In the genomic region with DNA sequence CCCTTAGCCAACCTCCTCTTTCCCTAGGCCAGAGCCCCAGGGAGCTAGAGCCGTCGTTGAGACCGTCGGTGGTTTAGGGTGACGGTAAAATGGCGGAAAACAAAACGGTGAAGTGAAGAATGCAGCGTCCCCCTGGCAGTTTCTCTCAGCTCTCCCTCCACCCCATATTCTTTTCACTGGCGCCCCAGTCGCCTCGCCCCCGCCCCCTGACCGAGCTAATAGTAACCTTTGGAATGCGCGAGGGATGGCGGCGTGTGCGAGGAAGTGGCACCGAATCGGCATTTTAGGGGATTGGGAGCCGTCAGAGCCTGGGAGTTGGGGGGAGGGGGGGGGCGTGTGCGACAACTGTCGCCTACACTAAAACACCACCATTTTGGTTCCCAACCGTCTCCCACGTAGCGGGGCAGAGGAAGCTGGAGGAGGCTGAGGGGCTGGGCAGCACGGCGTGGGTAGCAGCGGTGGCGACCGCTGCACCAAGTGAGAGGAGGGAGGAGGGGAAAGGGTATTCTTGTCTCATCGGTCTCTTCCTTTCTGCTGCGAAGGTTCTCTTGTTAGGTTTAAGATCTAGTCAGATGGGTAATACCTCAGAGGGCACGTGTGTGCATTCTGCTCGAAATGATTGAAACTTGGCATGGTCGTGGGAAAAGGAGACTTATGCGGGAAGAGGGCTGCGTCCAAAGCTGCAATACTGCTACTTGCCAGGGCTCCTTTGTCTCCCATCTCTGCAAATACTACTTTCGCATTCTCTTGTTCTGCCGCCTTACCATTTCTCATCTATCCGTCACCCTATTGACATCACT, we compare ENCODE assay signal across 9 cellular contexts. TPM values are rescaled to one million over a fixed set of nuclear protein-coding genes. Genes with fewer than 3 reads are reported as not detected.
DNase-seq lines count a peak whose midpoint lies in the region; ATAC-seq, FAIRE-seq and TF ChIP-seq lines count a peak whose summit lies in the region.
"Had no signal": no experiment of that assay in that cellular context is flagged by ENCODE, and none has a peak within 500 bp of the region (broad histone marks: within the 10 kb centered on the region; RNA-seq: fewer than 3 reads in every experiment).

No MANE protein-coding gene starts in this region.

- no peak for FAIRE-seq in HepG2 (lab: Jason Lieb, UNC)

- no peaks in the 10 kb centered on the region for H3K4me1 ChIP-seq in HepG2 (ENCODE audit: insufficient read depth, low read length)

- peaks cover 14% of the 10 kb centered on the region for H3K27me3 Mint-ChIP-seq in activated naive CD4-positive, alpha-beta T cell treated with anti-CD3 and anti-CD28 coated beads for 36 hours (ENCODE audit: low read depth)
- H3K27me3 Mint-ChIP-seq in stimulated activated naive CD8-positive, alpha-beta T cell treated with anti-CD3 and anti-CD28 coated beads, Interleukin-15, amount 100 ng/mL, for 72 hours = peaks cover 15% of the 10 kb centered on the region

- H3K9me3 ChIP-seq in HepG2 (ENCODE audit: low read length) = no peaks in the 10 kb centered on the region

- POLR2A ChIA-PET in HepG2 (lab: Yijun Ruan, JAX) = interaction anchor here (1.2 kb wide), 1 partner anchor 27 kb away, joined by 3 read pairs; no protein-coding TSS in a partner anchor

- TF ChIP-seq EP300 in HepG2 (IDR thresholded peaks at IDR 0.05; ENCODE audit: low read depth in 2 of 2, low read length in 2 of 2) (no peak), HepG2 (CRISPR knock-in tag; IDR thresholded peaks at IDR 0.05; ENCODE audit: borderline replicate concordance) (no peak)

- TF ChIP-seq RAD21 in HepG2 (CRISPR knock-in tag; IDR thresholded peaks at IDR 0.05) = no peak

- peak; percentile 43 for ATAC-seq in HG02884 (IDR thresholded peaks at IDR 0.05; ENCODE audit: unreplicated experiment)
- ATAC-seq in HepG2 = peak; percentile 80
- ATAC-seq in stimulated activated naive CD8-positive, alpha-beta T cell treated with anti-CD3 and anti-CD28 coated beads, Interleukin-15, amount 100 ng/mL, for 72 hours = peak; percentile 75

- H3K4me2 ChIP-seq in HepG2 (ENCODE audit: low read depth, low read length) = peak overlapping the region; percentile 74

- peak overlapping the region; percentile 60 for H3K27ac ChIP-seq in HepG2 (ENCODE audit: extremely low read length, insufficient read depth, low read length)

- H3K27me3 ChIP-seq in HepG2 (ENCODE audit: control insufficient read depth in 1 of 2, insufficient read depth in 2 of 2, low read length in 2 of 2) = no peaks in the 10 kb centered on the region; a peak in 1 of 5 replicates

- peaks cover 6% of the 10 kb centered on the region for H3K36me3 Mint-ChIP-seq in activated naive CD4-positive, alpha-beta T cell treated with anti-CD3 and anti-CD28 coated beads for 36 hours (ENCODE audit: low read depth)

- TF ChIP-seq CTCF in cardiac fibroblast (IDR thresholded peaks at IDR 0.05; ENCODE audit: low read depth, low read length) (no peak), HepG2 (CRISPR knock-in tag; IDR thresholded peaks at IDR 0.05) (no peak)

- no TSS peak for BruUV-seq in HepG2 (replicated peaks; lab: Mats Ljungman, UMichigan)

- DNase-seq in activated naive CD4-positive, alpha-beta T cell treated with anti-CD3 and anti-CD28 coated beads for 36 hours = peak; percentile 8
- no peak for DNase-seq in activated naive CD4-positive, alpha-beta T cell treated with anti-CD3 and anti-CD28 coated beads, Interleukin-2, amount 50 U/mL, for 16 hours
- peak; percentile 65 for DNase-seq in NCI-H82 (lab: John Stamatoyannopoulos, UW)
- peak in 1 of 2 donors; percentile 4 for DNase-seq in cardiac fibroblast (ENCODE audit: low read depth in 2 of 2)
- DNase-seq in HepG2 (ENCODE audit: low spot score) = no peak
- DNase-seq in stimulated activated naive CD8-positive, alpha-beta T cell treated with anti-CD3 and anti-CD28 coated beads, Interleukin-15, amount 100 ng/mL, for 72 hours = peak; percentile 4 to 9
- no peak for DNase-seq in hippocampal formation (lab: John Stamatoyannopoulos, UW)

- H4K20me1 ChIP-seq in HepG2 (ENCODE audit: insufficient read depth, low read length) = no peaks in the 10 kb centered on the region

- H3K4me1 Mint-ChIP-seq in activated naive CD4-positive, alpha-beta T cell treated with anti-CD3 and anti-CD28 coated beads for 36 hours (ENCODE audit: low read depth) = peaks cover 7% of the 10 kb centered on the region
- H3K4me1 Mint-ChIP-seq in stimulated activated naive CD8-positive, alpha-beta T cell treated with anti-CD3 and anti-CD28 coated beads, Interleukin-15, amount 100 ng/mL, for 72 hours = no peaks in the 10 kb centered on the region

- in situ Hi-C loops in HepG2 (cut with HindIII; ENCODE audit: extremely low pct_ligation_motif_present, low pct_unique_long_range_greater_than_20kb) = no loop called here

- peak overlapping the region; percentile 48 to 57 for H3K4me3 ChIP-seq in cardiac fibroblast (replicated peaks in 1 of 2; ENCODE audit: low read depth in 2 of 2, low read length in 2 of 2)
- H3K4me3 ChIP-seq in HepG2 (replicated peaks in 1 of 3; ENCODE audit: insufficient read depth in 1 of 3, low read depth in 2 of 3, low read length in 3 of 3) = peak overlapping the region; percentile 75 to 84 (median 78)

- peak overlapping the region; percentile 74 for H3K9ac ChIP-seq in HepG2 (ENCODE audit: insufficient read depth, low read depth, low read length)

- no peak for TF ChIP-seq POLR2A in HepG2 (IDR thresholded peaks at IDR 0.05; ENCODE audit: insufficient read depth in 1 of 2, low read depth in 2 of 2, low read length in 2 of 2)

- peak overlapping the region; percentile 36 for H3K27ac Mint-ChIP-seq in activated naive CD4-positive, alpha-beta T cell treated with anti-CD3 and anti-CD28 coated beads for 36 hours
- peak overlapping the region; percentile 79 to 90 for H3K27ac Mint-ChIP-seq in stimulated activated naive CD8-positive, alpha-beta T cell treated with anti-CD3 and anti-CD28 coated beads, Interleukin-15, amount 100 ng/mL, for 72 hours

- H3K79me2 ChIP-seq in HepG2 (ENCODE audit: insufficient read depth, low read length) = no peaks in the 10 kb centered on the region

- CTCF ChIA-PET in activated naive CD4-positive, alpha-beta T cell treated with anti-CD3 and anti-CD28 coated beads for 36 hours (lab: Charles Lee) = no interaction called here
- CTCF ChIA-PET in HepG2 (lab: Yijun Ruan, JAX; ENCODE audit: low intra/inter-chr PET ratio, low total read pairs) = no interaction called here

- H3K36me3 ChIP-seq in HepG2 (replicated peaks in 1 of 2; ENCODE audit: control insufficient read depth in 1 of 2, insufficient read depth in 2 of 2, low read length in 2 of 2) = no peaks in the 10 kb centered on the region

- H3K4me3 Mint-ChIP-seq in activated naive CD4-positive, alpha-beta T cell treated with anti-CD3 and anti-CD28 coated beads for 36 hours = peak overlapping the region; percentile 83
- peak overlapping the region; percentile 87 to 90 for H3K4me3 Mint-ChIP-seq in stimulated activated naive CD8-positive, alpha-beta T cell treated with anti-CD3 and anti-CD28 coated beads, Interleukin-15, amount 100 ng/mL, for 72 hours

- whole genome bisulfite sequencing in HepG2 (ENCODE audit: low lambda C conversion rate) = 5% methylated on average over 10 of the region's 42 CpGs

- peak overlapping the region; percentile 54 for H2AFZ ChIP-seq in HepG2 (ENCODE audit: low read length)

- intact Hi-C loops in activated naive CD4-positive, alpha-beta T cell treated with anti-CD3 and anti-CD28 coated beads for 36 hours (cut with micrococcal nuclease) = no loop called here
- intact Hi-C loops in HepG2 (cut with micrococcal nuclease; ENCODE audit: unreplicated experiment) = no loop called here

- no peaks in the 10 kb centered on the region for H3K9me3 Mint-ChIP-seq in activated naive CD4-positive, alpha-beta T cell treated with anti-CD3 and anti-CD28 coated beads for 36 hours
- H3K9me3 Mint-ChIP-seq in stimulated activated naive CD8-positive, alpha-beta T cell treated with anti-CD3 and anti-CD28 coated beads, Interleukin-15, amount 100 ng/mL, for 72 hours = no peaks in the 10 kb centered on the region

RNA-seq across cellular contexts. Expression of a gene that starts 0.8 kb away (rescaled TPM):
- 1 to 10 TPM in 1 of 2 experiments, under 1 TPM in 1; 0.79 to 1.0 TPM for total RNA-seq in activated naive CD4-positive, alpha-beta T cell treated with anti-CD3 and anti-CD28 coated beads for 36 hours
- 3.8 and 5.5 TPM in 2 replicates for total RNA-seq in HepG2 (2016; rRNA removed; fragmentation: Illumina TruSeq; extraction: Trizol)
- total RNA-seq in HepG2 (2016; cell fraction: cytosol; rRNA removed; fragmentation: Illumina TruSeq; extraction: Trizol; ENCODE audit: low read depth) = 0.20 and 0.26 TPM in 2 replicates
- total RNA-seq in HepG2 (2016; cell fraction: insoluble cytoplasmic fraction; rRNA removed; fragmentation: Illumina TruSeq; extraction: Trizol) = 3.9 and 5.0 TPM in 2 replicates
- 0.76 and 1.2 TPM in 2 replicates for total RNA-seq in HepG2 (2016; cell fraction: membrane; rRNA removed; fragmentation: Illumina TruSeq; extraction: Trizol)
- 5.3 and 5.8 TPM in 2 replicates for total RNA-seq in HepG2 (2016; cell fraction: nucleus; rRNA removed; fragmentation: Illumina TruSeq; extraction: Trizol)
- 6.0 and 6.8 TPM in 2 replicates for polyA plus RNA-seq in HepG2 (2011; rRNA removed)
- polyA plus RNA-seq in HepG2 (2011; cell fraction: cytosol; rRNA removed) = 1.5 and 3.5 TPM in 2 replicates
- 7.7 and 9.9 TPM in 2 replicates for polyA plus RNA-seq in HepG2 (2011; cell fraction: nucleus; rRNA removed)
- 8.0 and 10.5 TPM in 2 replicates for polyA plus RNA-seq in HepG2 (2012)
- 0.06 and 0.08 TPM in 2 replicates for polyA plus RNA-seq in HepG2 (2016; cell fraction: cytosol; fragmentation: Illumina TruSeq; extraction: Trizol; ENCODE audit: low read depth)
- 3.7 and 3.9 TPM in 2 replicates for polyA plus RNA-seq in HepG2 (2016; cell fraction: insoluble cytoplasmic fraction; fragmentation: Illumina TruSeq; extraction: Trizol; ENCODE audit: low read depth)
- polyA plus RNA-seq in HepG2 (2016; cell fraction: membrane; fragmentation: Illumina TruSeq; extraction: Trizol; ENCODE audit: low read depth) = 0.31 and 0.42 TPM in 2 replicates
- 10.3 and 10.6 TPM in 2 replicates for polyA plus RNA-seq in HepG2 (2016; cell fraction: nucleus; fragmentation: Illumina TruSeq; extraction: Trizol; ENCODE audit: insufficient read depth, low read depth)
- 2.0 TPM in 1 of 2 replicates, not detected in the other for polyA minus RNA-seq in HepG2 (2011; rRNA and poly(A)+ RNA removed; ENCODE audit: low replicate concordance)
- 2.3 and 2.9 TPM in 2 replicates for polyA minus RNA-seq in HepG2 (2011; cell fraction: cytosol; rRNA and poly(A)+ RNA removed)
- 9.5 and 12.7 TPM in 2 replicates for polyA minus RNA-seq in HepG2 (2011; cell fraction: nucleus; rRNA and poly(A)+ RNA removed)

RNA-seq across cellular contexts. Expression of a gene that starts 1.0 kb away (rescaled TPM):
- total RNA-seq in activated naive CD4-positive, alpha-beta T cell treated with anti-CD3 and anti-CD28 coated beads for 36 hours = not detected
- total RNA-seq in HepG2 (2016; rRNA removed; fragmentation: Illumina TruSeq; extraction: Trizol) = not detected in 2 replicates
- total RNA-seq in HepG2 (2016; cell fraction: cytosol; rRNA removed; fragmentation: Illumina TruSeq; extraction: Trizol; ENCODE audit: low read depth) = not detected in 2 replicates
- total RNA-seq in HepG2 (2016; cell fraction: insoluble cytoplasmic fraction; rRNA removed; fragmentation: Illumina TruSeq; extraction: Trizol) = 0.02 TPM in 1 of 2 replicates, not detected in the other
- not detected in 2 replicates for total RNA-seq in HepG2 (2016; cell fraction: membrane; rRNA removed; fragmentation: Illumina TruSeq; extraction: Trizol)
- total RNA-seq in HepG2 (2016; cell fraction: nucleus; rRNA removed; fragmentation: Illumina TruSeq; extraction: Trizol) = 0.09 TPM in 1 of 2 replicates, not detected in the other
- 0.03 TPM in 1 of 2 replicates, not detected in the other for polyA plus RNA-seq in HepG2 (2011; rRNA removed)
- polyA plus RNA-seq in HepG2 (2011; cell fraction: cytosol; rRNA removed) = not detected in 2 replicates
- 0.03 TPM in 1 of 2 replicates, not detected in the other for polyA plus RNA-seq in HepG2 (2011; cell fraction: nucleus; rRNA removed)
- not detected in 2 replicates for polyA plus RNA-seq in HepG2 (2012)
- polyA plus RNA-seq in HepG2 (2016; cell fraction: cytosol; fragmentation: Illumina TruSeq; extraction: Trizol; ENCODE audit: low read depth) = not detected in 2 replicates
- not detected in 2 replicates for polyA plus RNA-seq in HepG2 (2016; cell fraction: insoluble cytoplasmic fraction; fragmentation: Illumina TruSeq; extraction: Trizol; ENCODE audit: low read depth)
- not detected in 2 replicates for polyA plus RNA-seq in HepG2 (2016; cell fraction: membrane; fragmentation: Illumina TruSeq; extraction: Trizol; ENCODE audit: low read depth)
- not detected in 2 replicates for polyA plus RNA-seq in HepG2 (2016; cell fraction: nucleus; fragmentation: Illumina TruSeq; extraction: Trizol; ENCODE audit: insufficient read depth, low read depth)
- polyA minus RNA-seq in HepG2 (2011; rRNA and poly(A)+ RNA removed; ENCODE audit: low replicate concordance) = not detected in 2 replicates
- not detected in 2 replicates for polyA minus RNA-seq in HepG2 (2011; cell fraction: cytosol; rRNA and poly(A)+ RNA removed)
- polyA minus RNA-seq in HepG2 (2011; cell fraction: nucleus; rRNA and poly(A)+ RNA removed) = 0.12 TPM in 1 of 2 replicates, not detected in the other
- total RNA-seq: pulmonary artery endothelial cell had no signal

Comparison
In these comparisons a context has a peak if more than half of its experiments do, and no peak if none do; other contexts are left out.
1. DNase-seq: peak in activated naive CD4-positive, alpha-beta T cell treated with anti-CD3 and anti-CD28 coated beads for 36 hours (single experiment), NCI-H82 (single experiment) and stimulated activated naive CD8-positive, alpha-beta T cell treated with anti-CD3 and anti-CD28 coated beads, Interleukin-15, amount 100 ng/mL, for 72 hours (2 of 2); none in activated naive CD4-positive, alpha-beta T cell treated with anti-CD3 and anti-CD28 coated beads, Interleukin-2, amount 50 U/mL, for 16 hours (single experiment), HepG2 (single experiment) and hippocampal formation (0 of 2).
2. Peak in every context shown above with its lines, with median percentiles within 50 percentile points of each other: ATAC-seq.